In genomic region chr14:100417466-100417865, GRCh38 we compare ENCODE assay signal across 8 cellular contexts. TPM values are rescaled to one million over a fixed set of nuclear protein-coding genes. Genes with fewer than 3 reads are reported as not detected.
DNase-seq lines count a peak whose midpoint lies in the region; ATAC-seq and TF ChIP-seq lines count a peak whose summit lies in the region.

No MANE protein-coding gene starts in this region.

- intact Hi-C loops in A673 (cut with micrococcal nuclease; ENCODE audit: unreplicated experiment), result no loop called here

- POLR2A ChIA-PET in A673 (lab: Charles Lee; ENCODE audit: low non-redundant PET), result no interaction called here

- H3K4me3 ChIP-seq in A673 (ENCODE audit: low read depth, low read length, poor library complexity, severe bottlenecking), result no peak overlapping the region
- no peak overlapping the region for H3K4me3 ChIP-seq in right atrium auricular region
- H3K4me3 ChIP-seq in suprapubic skin, result no peak overlapping the region

- TF ChIP-seq CTCF in A673 (conservative IDR thresholded peaks at IDR 0.05; ENCODE audit: low read depth, low read length), result peak; percentile 54
- TF ChIP-seq CTCF in right atrium auricular region (IDR thresholded peaks at IDR 0.05), result peak in 1 of 2 donors; percentile 47
- peak in 1 of 2 donors; percentile 69 for TF ChIP-seq CTCF in suprapubic skin (IDR thresholded peaks at IDR 0.05)

- CTCF ChIA-PET in A673 (lab: Charles Lee), result interaction anchor here (0.7 to 1.5 kb wide), 4 partner anchors 21 to 228 kb away, joined by 3 to 11 read pairs (median 4); no protein-coding TSS in a partner anchor

- no peaks in the 10 kb centered on the region for H3K36me3 ChIP-seq in A673 (ENCODE audit: insufficient read depth, low read length, poor library complexity, severe bottlenecking)
- H3K36me3 ChIP-seq in right atrium auricular region, result no peaks in the 10 kb centered on the region
- no peaks in the 10 kb centered on the region for H3K36me3 ChIP-seq in suprapubic skin

- H3K9me3 ChIP-seq in A673 (ENCODE audit: low read depth, low read length, poor library complexity, severe bottlenecking), result no peaks in the 10 kb centered on the region
- H3K9me3 ChIP-seq in right atrium auricular region, result no peaks in the 10 kb centered on the region
- no peaks in the 10 kb centered on the region for H3K9me3 ChIP-seq in T-helper 17 cell (ENCODE audit: control insufficient read depth, low read length, poor library complexity, severe bottlenecking)
- no peaks in the 10 kb centered on the region for H3K9me3 ChIP-seq in suprapubic skin

- TF ChIP-seq EP300 in Ishikawa (IDR thresholded peaks at IDR 0.05; ENCODE audit: borderline replicate concordance) (no peak), suprapubic skin (IDR thresholded peaks at IDR 0.05) (no peak)

- WGBS in suprapubic skin, result 61% methylated on average over 7 of the region's 7 CpGs

- H3K4me3 Mint-ChIP-seq in T-helper 17 cell, result no peak overlapping the region

- no peaks in the 10 kb centered on the region for H3K27me3 ChIP-seq in A673 (replicated peaks; ENCODE audit: insufficient read depth, low read depth, low read length, poor library complexity)
- no peaks in the 10 kb centered on the region for H3K27me3 ChIP-seq in right atrium auricular region
- H3K27me3 ChIP-seq in suprapubic skin, result no peaks in the 10 kb centered on the region

- no peak for TF ChIP-seq POLR2A in suprapubic skin (IDR thresholded peaks at IDR 0.05)

- H3K27ac Mint-ChIP-seq in T-helper 17 cell, result no peak overlapping the region

- no peak for ATAC-seq in T-helper 17 cell

- DNase-seq in A673 (ENCODE audit: low spot score) (peak; percentile 67), amygdala (lab: John Stamatoyannopoulos, UW) (peak in 42 of 56 donors; percentile 7 to 73 (median 39)), right atrium auricular region (ENCODE audit: low spot score) (peak; percentile 61), retina (peak; percentile 85), T-helper 17 cell (no peak), suprapubic skin (ENCODE audit: low spot score in 2 of 2) (no peak), RPMI8226 (no peak)

- H3K4me1 Mint-ChIP-seq in T-helper 17 cell, result peaks cover 16% of the 10 kb centered on the region

- peak; percentile 53 for TF ChIP-seq RAD21 in Ishikawa (IDR thresholded peaks at IDR 0.05; ENCODE audit: low read depth)

- no peaks in the 10 kb centered on the region for H3K27me3 Mint-ChIP-seq in T-helper 17 cell

- peaks cover 16% of the 10 kb centered on the region for H3K4me1 ChIP-seq in A673 (ENCODE audit: insufficient read depth, low read length, poor library complexity, severe bottlenecking)
- H3K4me1 ChIP-seq in right atrium auricular region, result no peaks in the 10 kb centered on the region
- peaks cover 9% of the 10 kb centered on the region for H3K4me1 ChIP-seq in suprapubic skin

- no peak overlapping the region for H3K27ac ChIP-seq in A673 (ENCODE audit: low read depth, low read length, poor library complexity, severe bottlenecking)
- no peak overlapping the region for H3K27ac ChIP-seq in right atrium auricular region
- H3K27ac ChIP-seq in suprapubic skin, result no peak overlapping the region

- BruUV-seq in A673 (replicated peaks; lab: Mats Ljungman, UMichigan), result no TSS peak

- peaks cover 3% of the 10 kb centered on the region for H3K36me3 Mint-ChIP-seq in T-helper 17 cell (ENCODE audit: low read depth)

TF ChIP-seq in Ishikawa, 13 proteins besides CTCF, POLR2A, EP300 and RAD21:
- no peak for TF ChIP-seq TCF12 (IDR thresholded peaks at IDR 0.05; ENCODE audit: low read depth)
- TF ChIP-seq TAF1 (IDR thresholded peaks at IDR 0.05; ENCODE audit: low read depth), result no peak
- no peak for TF ChIP-seq USF1 (IDR thresholded peaks at IDR 0.05)
- TF ChIP-seq EGR1 (IDR thresholded peaks at IDR 0.05), result no peak
- TF ChIP-seq FOXM1 (IDR thresholded peaks at IDR 0.05; ENCODE audit: borderline replicate concordance, low read depth), result no peak
- TF ChIP-seq YY1 (IDR thresholded peaks at IDR 0.05; ENCODE audit: low read depth), result no peak
- no peak for TF ChIP-seq ZBTB7A (IDR thresholded peaks at IDR 0.05; ENCODE audit: low read depth)
- TF ChIP-seq CREB1 (IDR thresholded peaks at IDR 0.05; ENCODE audit: low read depth), result no peak
- TF ChIP-seq REST (IDR thresholded peaks at IDR 0.05; ENCODE audit: low read depth), result no peak

RNA-seq across cellular contexts. Expression of gene WDR25, which starts 41.2 kb away (rescaled TPM):
- total RNA-seq in A673 (2021) (8.7 and 9.4 TPM in 2 replicates), right atrium auricular region (1 to 10 TPM; 4.4 to 4.7 TPM), T-helper 17 cell (1 to 10 TPM; 5.7 to 6.5 TPM), suprapubic skin (10 to 100 TPM in 2 of 4 donors, 1 to 10 TPM in 2; 7.4 to 16.0 (median 10.6) TPM)

Comparison
In these comparisons a context has a peak if more than half of its experiments do, and no peak if none do; other contexts are left out.
1. DNase-seq: peak in A673 (single experiment), amygdala (42 of 56), right atrium auricular region (single experiment) and retina (single experiment); none in T-helper 17 cell (0 of 3), suprapubic skin (0 of 2) and RPMI8226 (single experiment).